In the genomic region with DNA sequence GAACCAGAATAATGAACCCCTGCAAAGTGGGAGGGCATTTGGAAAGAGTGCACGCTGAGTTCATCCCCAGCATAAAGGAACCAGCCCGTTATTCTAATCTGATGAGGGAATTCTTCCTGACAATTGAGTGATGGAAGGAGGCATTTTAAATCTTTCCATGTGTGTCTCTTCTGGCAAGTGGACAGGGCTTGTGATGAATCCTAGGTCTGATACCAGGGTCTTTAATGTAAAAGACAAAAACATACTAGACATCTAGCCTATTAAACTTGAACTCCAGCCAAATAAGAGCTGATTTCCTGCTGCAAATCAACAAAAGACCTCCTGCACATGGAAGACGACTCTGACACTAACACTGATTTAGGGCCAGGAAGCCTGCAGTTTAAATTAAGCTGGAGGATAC, we compare ENCODE assay signal across 22 cellular contexts.
"Had no signal": no experiment of that assay in that cellular context is flagged by ENCODE, and none has a peak within 500 bp of the region (broad histone marks: within the 10 kb centered on the region; RNA-seq: fewer than 3 reads in every experiment).

No MANE protein-coding gene starts in this region.

- DNase-seq: activated CD4-positive, alpha-beta memory T cell treated with anti-CD3 and anti-CD28 coated beads, Interleukin-2, amount 10 ng/mL, durations not matched to agents 7 days and 5 days; activated CD4-positive, alpha-beta T cell treated with anti-CD3 and anti-CD28 coated beads for 48 hours; activated effector memory CD4-positive, alpha-beta T cell treated with anti-CD3 and anti-CD28 coated beads, Interleukin-2, amount 50 U/mL, for 16 hours; activated naive CD4-positive, alpha-beta T cell treated with anti-CD3 and anti-CD28 coated beads, Interleukin-2, amount 50 U/mL, for 16 hours; activated naive CD8-positive, alpha-beta T cell treated with anti-CD3 and anti-CD28 coated beads, Interleukin-2, amount 50 U/mL, for 24 hours; brain microvascular endothelial cell; dorsolateral prefrontal cortex; effector memory CD8-positive, alpha-beta T cell; esophagus squamous epithelium; left ventricle myocardium superior; mammary epithelial cell; naive thymus-derived CD8-positive, alpha-beta T cell; pancreas; psoas muscle; right cardiac atrium; stimulated activated CD4-positive, alpha-beta T cell treated with anti-CD3 and anti-CD28 coated beads, Interleukin-4, amount 100 ng/mL, for 24 hours; stimulated activated naive CD8-positive, alpha-beta T cell treated with anti-CD3 and anti-CD28 coated beads, Interleukin-15, Interleukin-2, amounts not matched to agents 100 U/mL and 50 U/mL, for 24 hours; T-helper 17 cell; thyroid gland had no signal

- H3K27ac Mint-ChIP-seq: activated CD4-positive, alpha-beta memory T cell treated with anti-CD3 and anti-CD28 coated beads, Interleukin-2, amount 10 ng/mL, durations not matched to agents 7 days and 5 days; activated naive CD8-positive, alpha-beta T cell treated with anti-CD3 and anti-CD28 coated beads, Interleukin-2, amount 50 U/mL, for 24 hours; effector memory CD8-positive, alpha-beta T cell; mesothelial cell of epicardium; naive thymus-derived CD8-positive, alpha-beta T cell; T-helper 17 cell had no signal

- H3K4me1 Mint-ChIP-seq: activated CD4-positive, alpha-beta memory T cell treated with anti-CD3 and anti-CD28 coated beads, Interleukin-2, amount 10 ng/mL, durations not matched to agents 7 days and 5 days; activated naive CD8-positive, alpha-beta T cell treated with anti-CD3 and anti-CD28 coated beads, Interleukin-2, amount 50 U/mL, for 24 hours; mesothelial cell of epicardium; naive thymus-derived CD8-positive, alpha-beta T cell; T-helper 17 cell had no signal

- ATAC-seq: activated naive CD8-positive, alpha-beta T cell treated with anti-CD3 and anti-CD28 coated beads, Interleukin-2, amount 50 U/mL, for 24 hours; effector memory CD8-positive, alpha-beta T cell; gastroesophageal sphincter; left ventricle myocardium superior; naive thymus-derived CD8-positive, alpha-beta T cell; pancreas; psoas muscle; right cardiac atrium; stimulated activated naive CD8-positive, alpha-beta T cell treated with anti-CD3 and anti-CD28 coated beads, Interleukin-15, Interleukin-2, amounts not matched to agents 100 U/mL and 50 U/mL, for 24 hours; T-helper 17 cell had no signal

- H3K4me3 ChIP-seq: esophagus squamous epithelium, gastroesophageal sphincter, pancreas, psoas muscle, thyroid gland had no signal

- H3K36me3 ChIP-seq: brain microvascular endothelial cell, esophagus squamous epithelium, gastroesophageal sphincter, neutrophil, pancreas, thyroid gland had no signal

- H3K4me3 Mint-ChIP-seq: activated CD4-positive, alpha-beta memory T cell treated with anti-CD3 and anti-CD28 coated beads, Interleukin-2, amount 10 ng/mL, durations not matched to agents 7 days and 5 days; activated naive CD8-positive, alpha-beta T cell treated with anti-CD3 and anti-CD28 coated beads, Interleukin-2, amount 50 U/mL, for 24 hours; effector memory CD8-positive, alpha-beta T cell; mesothelial cell of epicardium; naive thymus-derived CD8-positive, alpha-beta T cell; T-helper 17 cell had no signal

- H3K27me3 Mint-ChIP-seq: activated CD4-positive, alpha-beta memory T cell treated with anti-CD3 and anti-CD28 coated beads, Interleukin-2, amount 10 ng/mL, durations not matched to agents 7 days and 5 days; activated naive CD8-positive, alpha-beta T cell treated with anti-CD3 and anti-CD28 coated beads, Interleukin-2, amount 50 U/mL, for 24 hours; effector memory CD8-positive, alpha-beta T cell; T-helper 17 cell had no signal

- H3K36me3 Mint-ChIP-seq: mesothelial cell of epicardium had no signal

- H3K4me1 ChIP-seq: esophagus squamous epithelium, gastroesophageal sphincter, pancreas, psoas muscle, thyroid gland had no signal

- H3K27ac ChIP-seq: brain microvascular endothelial cell, esophagus squamous epithelium, gastroesophageal sphincter, neutrophil, pancreas, psoas muscle, thyroid gland had no signal

- H3K27me3 ChIP-seq: brain microvascular endothelial cell, dorsolateral prefrontal cortex, esophagus squamous epithelium, gastroesophageal sphincter, neutrophil, pancreas, thyroid gland had no signal

- H3K9me3 ChIP-seq: gastroesophageal sphincter, neutrophil, pancreas, psoas muscle, thyroid gland had no signal
